22 cellular contexts compared by ENCODE assay signal in genomic region chr10:90023950-90024349, GRCh38.
DNase-seq lines count a peak whose midpoint lies in the region; ATAC-seq, FAIRE-seq and TF ChIP-seq lines count a peak whose summit lies in the region.
"Had no signal": no experiment of that assay in that cellular context is flagged by ENCODE, and none has a peak within 500 bp of the region (broad histone marks: within the 10 kb centered on the region; RNA-seq: fewer than 3 reads in every experiment).

No MANE protein-coding gene starts in this region.

- no peak overlapping the region for H3K9ac ChIP-seq in GM12878 (ENCODE audit: control insufficient read depth, insufficient read depth, low read length)

- CTCF ChIA-PET in HEK293 (lab: Yijun Ruan, JAX) (no interaction called here), GM12878 (lab: Yijun Ruan, JAX) (no interaction called here)

- POLR2A ChIA-PET in HEK293 (lab: Yijun Ruan, JAX) = no interaction called here
- POLR2A ChIA-PET in GM12878 (lab: Charles Lee) = no interaction called here

- H3K4me2 ChIP-seq in GM12878 (ENCODE audit: control insufficient read depth, insufficient read depth) = no peak overlapping the region

- no peak for TF ChIP-seq EP300 in GM12878 (IDR thresholded peaks at IDR 0.05; ENCODE audit: borderline replicate concordance in 1 of 2, control insufficient read depth in 1 of 2, low read depth in 2 of 2, low read length in 2 of 2)

- intact Hi-C loops in GM12878 (cut with micrococcal nuclease; ENCODE audit: unreplicated experiment) = no loop called here

- H3K4me3 ChIP-seq in HEK293 (ENCODE audit: low read depth, low read length) (no peak overlapping the region), GM12878 (no peak overlapping the region)
- H3K4me3 ChIP-seq: SJCRH30 had no signal

- ATAC-seq in GM12878 (no peak), HG02759 (IDR thresholded peaks at IDR 0.05; ENCODE audit: unreplicated experiment) (no peak), GM19328 (IDR thresholded peaks at IDR 0.05; ENCODE audit: unreplicated experiment) (no peak)
- ATAC-seq: HCT116, HepG2, Panc1 had no signal

- SMC1A ChIA-PET in GM12878 (lab: Charles Lee; ENCODE audit: uncharacterized antibody, unreplicated experiment) = no interaction called here

- in situ Hi-C loops in GM12878 (cut with MboI) = no loop called here

- H3K27me3 ChIP-seq in GM12878 (replicated peaks in 1 of 2; ENCODE audit: control insufficient read depth in 2 of 2, insufficient read depth in 2 of 2, low read length in 1 of 2) = no peaks in the 10 kb centered on the region
- H3K27me3 ChIP-seq: SJCRH30 had no signal

- 0% methylated on average over 1 of the region's 1 CpG for WGBS in GM12878 (ENCODE audit: insufficient coverage, insufficient replicate concordance, low lambda C conversion rate, missing lambda C conversion rate)

- H3K9me3 ChIP-seq in HEK293 (ENCODE audit: control insufficient read depth, insufficient read depth, low read depth, low read length) (no peaks in the 10 kb centered on the region), GM12878 (replicated peaks; ENCODE audit: control insufficient read depth, insufficient read depth, low read length) (no peaks in the 10 kb centered on the region)
- H3K9me3 ChIP-seq: SJCRH30 had no signal

- no peak for FAIRE-seq in GM12878 (lab: Jason Lieb, UNC)
- FAIRE-seq: GM12891, GM19239, HepG2 had no signal

- H2AFZ ChIP-seq in GM12878 (ENCODE audit: control insufficient read depth, low read depth, low read length) = no peak overlapping the region

- no peaks in the 10 kb centered on the region for H4K20me1 ChIP-seq in GM12878 (ENCODE audit: control insufficient read depth, insufficient read depth)

- no peak for TF ChIP-seq RAD21 in GM12878 (IDR thresholded peaks at IDR 0.05; ENCODE audit: insufficient read depth, low read depth, low read length)

- peak; percentile 70 for DNase-seq in NCI-H1092 treated with DMSO at 0.1 percent for 48 hours (lab: John Stamatoyannopoulos, UW)
- DNase-seq in NCI-H1092 (lab: John Stamatoyannopoulos, UW) = no peak
- DNase-seq in NCI-H345 treated with DMSO at 0.1 percent for 48 hours (lab: John Stamatoyannopoulos, UW; ENCODE audit: unreplicated experiment) = peak; percentile 40
- DNase-seq in GM12878 (ENCODE audit: low read depth, low spot score) = no peak
- DNase-seq in NCI-H524 treated with DMSO at 0.1 percent for 48 hours (lab: John Stamatoyannopoulos, UW) = no peak
- DNase-seq: 8988T; CD4-positive, CD25-positive, alpha-beta regulatory T cell; DMS 273 treated with DMSO at 0.1 percent for 48 hours; EL; GOT3; KBM-7; NCI-H1436; NCI-H446 treated with DMSO at 0.1 percent for 48 hours had no signal

- H3K36me3 ChIP-seq in HEK293 (ENCODE audit: control insufficient read depth in 2 of 2, insufficient read depth in 1 of 2, low read length in 2 of 2) = no peaks in the 10 kb centered on the region
- H3K36me3 ChIP-seq in GM12878 (ENCODE audit: control insufficient read depth in 2 of 2, insufficient read depth in 2 of 2, low read length in 1 of 2) = no peaks in the 10 kb centered on the region
- H3K36me3 ChIP-seq: SJCRH30 had no signal

- TF ChIP-seq POLR2A in GM12878 (IDR thresholded peaks at IDR 0.05; ENCODE audit: low read depth, low read length) = no peak

- H3K4me1 ChIP-seq in HEK293 (ENCODE audit: control insufficient read depth, insufficient read depth, low read length) = no peaks in the 10 kb centered on the region
- H3K4me1 ChIP-seq in GM12878 (ENCODE audit: control insufficient read depth, insufficient read depth, low read length) = no peaks in the 10 kb centered on the region; the same call in 1 of the 2 replicates

- RAD21 ChIA-PET in GM12878 (lab: Charles Lee; ENCODE audit: unreplicated experiment) = no interaction called here

- no peak for TF ChIP-seq CTCF in HEK293 (tag by site-specific recombination; IDR thresholded peaks at IDR 0.05)
- no peak for TF ChIP-seq CTCF in GM12878 (IDR thresholded peaks at IDR 0.05 in 2 of 3, conservative IDR thresholded peaks at IDR 0.05 in 1 of 3; ENCODE audit: control insufficient read depth in 2 of 3, extremely low read depth in 1 of 3, insufficient read depth in 1 of 3, low read depth in 3 of 3, low read length in 3 of 3)

- H3K27ac ChIP-seq in HEK293 (ENCODE audit: extremely low read depth, low read depth, low read length) = no peak overlapping the region
- H3K27ac ChIP-seq in GM12878 (ENCODE audit: control insufficient read depth, insufficient read depth) = no peak overlapping the region
- H3K27ac ChIP-seq: SJCRH30 had no signal

- BruUV-seq in GM12878 (replicated peaks; lab: Mats Ljungman, UMichigan) = no TSS peak

- no peaks in the 10 kb centered on the region for H3K79me2 ChIP-seq in GM12878 (ENCODE audit: control insufficient read depth, insufficient read depth, low read length)

TF ChIP-seq in HEK293, 187 proteins besides CTCF, POLR2A, EP300 and RAD21:
- no peak for TF ChIP-seq ZNF785 (tag by site-specific recombination; IDR thresholded peaks at IDR 0.05)
- TF ChIP-seq FEZF1 (tag by site-specific recombination; IDR thresholded peaks at IDR 0.05) = peak; percentile 62; the same call in 1 of the 2 replicates
- TF ChIP-seq KLF10 (tag by site-specific recombination; IDR thresholded peaks at IDR 0.05) = no peak
- peak; percentile 25; the same call in 1 of the 2 replicates for TF ChIP-seq PRDM6 (tag by site-specific recombination; IDR thresholded peaks at IDR 0.05)
- no peak for TF ChIP-seq ZFP37 (tag by site-specific recombination; IDR thresholded peaks at IDR 0.05)
- peak; percentile 43 for TF ChIP-seq KLF8 (tag by site-specific recombination; IDR thresholded peaks at IDR 0.05)
- no peak for TF ChIP-seq IKZF3 (tag by site-specific recombination; IDR thresholded peaks at IDR 0.05)

TF ChIP-seq in GM12878, 131 proteins besides CTCF, POLR2A, EP300 and RAD21:
- TF ChIP-seq SMC3 (IDR thresholded peaks at IDR 0.05; ENCODE audit: borderline replicate concordance, low read length) = no peak
- peak; percentile 38; the same call in 1 of the 2 replicates for TF ChIP-seq JUNB (IDR thresholded peaks at IDR 0.05)
- no peak for TF ChIP-seq NKRF (conservative IDR thresholded peaks at IDR 0.05)
- no peak for TF ChIP-seq ESRRA (IDR thresholded peaks at IDR 0.05; ENCODE audit: low read length)
- TF ChIP-seq SUZ12 (IDR thresholded peaks at IDR 0.05; ENCODE audit: unreplicated experiment) = no peak
TF ChIP-seq in GM12878: peak in this region for 1.

Comparison
In these comparisons a context has a peak if more than half of its experiments do, and no peak if none do; other contexts are left out.
1. DNase-seq: peak in NCI-H1092 treated with DMSO at 0.1 percent for 48 hours (single experiment) and NCI-H345 treated with DMSO at 0.1 percent for 48 hours (single experiment); none in NCI-H1092 (single experiment), GM12878 (single experiment) and NCI-H524 treated with DMSO at 0.1 percent for 48 hours (single experiment).